In genomic region chr7:105734233-105734632, GRCh38 we compare ENCODE assay signal across 24 cellular contexts.
A peak's percentile ranks its signal among the peaks of the same experiment; 100 is the strongest.
DNase-seq lines count a peak whose midpoint lies in the region; ATAC-seq, FAIRE-seq and TF ChIP-seq lines count a peak whose summit lies in the region.
"Had no signal": no experiment of that assay in that cellular context is flagged by ENCODE, and none has a peak within 500 bp of the region (broad histone marks: within the 10 kb centered on the region; RNA-seq: fewer than 3 reads in every experiment).

No MANE protein-coding gene starts in this region.

- intact Hi-C loops in K562 (cut with micrococcal nuclease): no loop called here
- intact Hi-C loops in colonic mucosa (cut with DNase I): no loop called here

- TF ChIP-seq RAD21 in K562 (CRISPR knock-in tag; conservative IDR thresholded peaks at IDR 0.05 in 1 of 2, IDR thresholded peaks at IDR 0.05 in 1 of 2): no peak

- no peaks in the 10 kb centered on the region for H3K4me1 ChIP-seq in K562 (replicated peaks in 1 of 2; ENCODE audit: control insufficient read depth in 2 of 2, insufficient read depth in 2 of 2, low read length in 2 of 2)
- H3K4me1 ChIP-seq in colonic mucosa: no peaks in the 10 kb centered on the region
- H3K4me1 ChIP-seq: HAP-1, left lung, upper lobe of right lung had no signal

- no peaks in the 10 kb centered on the region for H3K79me2 ChIP-seq in K562 (ENCODE audit: control insufficient read depth, insufficient read depth, low read length)

- no peak overlapping the region for H3K27ac Mint-ChIP-seq in nephron progenitor cell
- H3K27ac Mint-ChIP-seq: activated B cell treated with CpG ODN at 0.5 μM for 24 hours; activated CD8-positive, alpha-beta T cell treated with anti-CD3 and anti-CD28 coated beads for 36 hours had no signal

- no peak overlapping the region for H2AFZ ChIP-seq in K562 (ENCODE audit: low read depth, low read length)

- H3K9me1 ChIP-seq in K562 (ENCODE audit: control insufficient read depth, insufficient read depth, low read length): no peaks in the 10 kb centered on the region

- peaks cover 0 to 8% of the 10 kb centered on the region in 2 experiments; a peak in 3 of 5 replicates for H3K27me3 ChIP-seq in K562 (ENCODE audit: control insufficient read depth in 2 of 2, insufficient read depth in 2 of 2, low read length in 2 of 2)
- H3K27me3 ChIP-seq in colonic mucosa: no peaks in the 10 kb centered on the region
- H3K27me3 ChIP-seq: esophagus squamous epithelium, left lung, upper lobe of right lung had no signal

- H3K4me3 Mint-ChIP-seq in nephron progenitor cell: no peak overlapping the region
- H3K4me3 Mint-ChIP-seq: activated B cell treated with CpG ODN at 0.5 μM for 24 hours; activated CD8-positive, alpha-beta T cell treated with anti-CD3 and anti-CD28 coated beads for 36 hours; CD8-positive, alpha-beta memory T cell; neural crest cell had no signal

- H3K36me3 Mint-ChIP-seq in nephron progenitor cell (ENCODE audit: low read depth): no peaks in the 10 kb centered on the region

- H3K27me3 Mint-ChIP-seq in nephron progenitor cell (ENCODE audit: low read depth, poor library complexity): peaks cover 4% of the 10 kb centered on the region
- H3K27me3 Mint-ChIP-seq: activated B cell treated with CpG ODN at 0.5 μM for 24 hours; activated CD8-positive, alpha-beta T cell treated with anti-CD3 and anti-CD28 coated beads for 36 hours; CD8-positive, alpha-beta memory T cell had no signal

- ATAC-seq in K562: no peak
- ATAC-seq: activated CD8-positive, alpha-beta T cell treated with anti-CD3 and anti-CD28 coated beads for 36 hours; left lung; upper lobe of right lung had no signal

- H3K27ac ChIP-seq in K562 (ENCODE audit: extremely low read depth, low read depth, low read length) (no peak overlapping the region), colonic mucosa (no peak overlapping the region)
- H3K27ac ChIP-seq: left lung, upper lobe of right lung had no signal

- H3K9me3 Mint-ChIP-seq in nephron progenitor cell: peaks cover 4% of the 10 kb centered on the region
- H3K9me3 Mint-ChIP-seq: activated B cell treated with CpG ODN at 0.5 μM for 24 hours; activated CD8-positive, alpha-beta T cell treated with anti-CD3 and anti-CD28 coated beads for 36 hours had no signal

- no peak overlapping the region for H3K4me2 ChIP-seq in K562 (ENCODE audit: insufficient read depth, low read length)
- H3K4me2 ChIP-seq: SK-N-SH had no signal

- no peaks in the 10 kb centered on the region for H4K20me1 ChIP-seq in K562 (replicated peaks; ENCODE audit: control insufficient read depth, insufficient read depth, low read length)

- H3K4me3 ChIP-seq in K562 (no peak overlapping the region), colonic mucosa (no peak overlapping the region)
- H3K4me3 ChIP-seq: esophagus squamous epithelium, HAP-1, left lung, upper lobe of right lung had no signal

- H3K36me3 ChIP-seq in K562 (ENCODE audit: control insufficient read depth, insufficient read depth, low read length) (no peaks in the 10 kb centered on the region), colonic mucosa (no peaks in the 10 kb centered on the region)
- H3K36me3 ChIP-seq: esophagus squamous epithelium, HAP-1, left lung, upper lobe of right lung had no signal

- TF ChIP-seq POLR2A in K562 (conservative IDR thresholded peaks at IDR 0.05): no peak

- DNase-seq in ELF-1 (ENCODE audit: low read depth, low spot score) (peak; percentile 92), NCI-H446 treated with DMSO at 0.1 percent for 48 hours (lab: John Stamatoyannopoulos, UW) (peak; percentile 38), K562 (ENCODE audit: extremely low read depth in 1 of 4, low spot score in 3 of 4) (peak in 1 of 4 experiments; percentile 18), myocyte (ENCODE audit: low read depth) (peak; percentile 59), nephron progenitor cell (no peak), SHP77 (lab: John Stamatoyannopoulos, UW) (no peak), colonic mucosa (no peak)
- DNase-seq in stimulated activated CD4-positive, alpha-beta T cell treated with anti-CD3 and anti-CD28 coated beads, Interleukin-2, amount 100 ng/mL, for 24 hours: no peak
- DNase-seq: activated B cell treated with CpG ODN at 0.5 μM for 24 hours; activated CD8-positive, alpha-beta T cell treated with anti-CD3 and anti-CD28 coated beads for 36 hours; activated naive CD4-positive, alpha-beta T cell; aorta; CD8-positive, alpha-beta memory T cell; esophagus squamous epithelium; Kasumi-1; left lung; NCI-H1092; SK-N-SH; stimulated activated CD8-positive, alpha-beta memory T cell treated with anti-CD3 and anti-CD28 coated beads, Interleukin-4, amount 100 ng/mL, for 48 hours; upper lobe of right lung had no signal

- FAIRE-seq in K562 (lab: Jason Lieb, UNC): no peak
- FAIRE-seq: HTR-8/SVneo, RCC 7860 had no signal

- BruUV-seq in K562 (replicated peaks; lab: Mats Ljungman, UMichigan): no TSS peak

- TF ChIP-seq EP300 in K562 (IDR thresholded peaks at IDR 0.05; ENCODE audit: low read length): no peak

- CTCF ChIA-PET in K562 (lab: Yijun Ruan, JAX; ENCODE audit: low intra/inter-chr PET ratio): no interaction called here

- H3K9me3 ChIP-seq in K562 (replicated peaks; ENCODE audit: control insufficient read depth, insufficient read depth, low read depth, low read length) (no peaks in the 10 kb centered on the region), colonic mucosa (no peaks in the 10 kb centered on the region)
- H3K9me3 ChIP-seq: esophagus squamous epithelium, HAP-1, left lung, SK-N-SH, upper lobe of right lung had no signal

- WGBS in K562 (ENCODE audit: insufficient coverage, low coverage, missing lambda C conversion rate): 1% methylated on average over 6 of the region's 6 CpGs

- POLR2A ChIA-PET in K562 (lab: Yijun Ruan, JAX): interaction anchor here (0.7 to 0.8 kb wide), 2 partner anchors 17 to 56 kb away, joined by 3 to 5 read pairs; no protein-coding TSS in a partner anchor

- H3K9ac ChIP-seq in K562 (ENCODE audit: insufficient read depth in 1 of 2, low read depth in 2 of 2, low read length in 2 of 2): no peak overlapping the region
- H3K9ac ChIP-seq in colonic mucosa (ENCODE audit: low read depth in 2 of 2, low read length in 2 of 2): no peak overlapping the region
- H3K9ac ChIP-seq: SK-N-SH had no signal

- in situ Hi-C loops in K562 (cut with MboI): no loop called here

- no peaks in the 10 kb centered on the region for H3K4me1 Mint-ChIP-seq in nephron progenitor cell
- H3K4me1 Mint-ChIP-seq: activated B cell treated with CpG ODN at 0.5 μM for 24 hours, neural crest cell had no signal

- TF ChIP-seq CTCF in K562 (IDR thresholded peaks at IDR 0.05 in 2 of 3, conservative IDR thresholded peaks at IDR 0.05 in 1 of 3; ENCODE audit: insufficient read depth in 2 of 3, low read depth in 1 of 3, low read length in 3 of 3): no peak
- no peak for TF ChIP-seq CTCF in nephron progenitor cell (IDR thresholded peaks at IDR 0.05)
- no peak for TF ChIP-seq CTCF in colonic mucosa (IDR thresholded peaks at IDR 0.05)

TF ChIP-seq in K562, 482 proteins besides CTCF, POLR2A, EP300 and RAD21 (continues in another document):
- TF ChIP-seq POLR2AphosphoS5 (IDR thresholded peaks at IDR 0.05; ENCODE audit: control insufficient read depth, insufficient read depth, low read depth, low read length): 0 out of 2 replicates have a peak, but pooled peaks have one; percentile 23
- 0 out of 4 replicates have a peak, but pooled peaks of 1 of the 2 experiments have one; percentile 41 for TF ChIP-seq TEAD1 (CRISPR knock-in tag; IDR thresholded peaks at IDR 0.05)
- TF ChIP-seq SLC30A9 (CRISPR knock-in tag; IDR thresholded peaks at IDR 0.05): no peak
- peak; percentile 80 for TF ChIP-seq TCF3 (CRISPR knock-in tag; IDR thresholded peaks at IDR 0.05)
- TF ChIP-seq ZBTB11 (CRISPR knock-in tag; IDR thresholded peaks at IDR 0.05): peak in 1 of 3 experiments; percentile 48; a peak in 1 of 6 replicates
- TF ChIP-seq SMAD4 (CRISPR knock-in tag; conservative IDR thresholded peaks at IDR 0.05): peak; percentile 49; the same call in 1 of the 2 replicates
- no peak for TF ChIP-seq CBX3 (IDR thresholded peaks at IDR 0.05; ENCODE audit: borderline replicate concordance in 1 of 2, low read length in 2 of 2)
- peak; percentile 84 for TF ChIP-seq TEAD4 (IDR thresholded peaks at IDR 0.05; ENCODE audit: low read length)
- TF ChIP-seq TEAD4 (CRISPR knock-in tag; IDR thresholded peaks at IDR 0.05; ENCODE audit: borderline replicate concordance): no peak
- 0 out of 2 replicates have a peak, but pooled peaks have one; percentile 18 for TF ChIP-seq STAT5A (IDR thresholded peaks at IDR 0.05; ENCODE audit: borderline replicate concordance, low read length)
- peak; percentile 77 for TF ChIP-seq TAL1 (IDR thresholded peaks at IDR 0.05)
- no peak for TF ChIP-seq ADNP (tag; IDR thresholded peaks at IDR 0.05)
- no peak for TF ChIP-seq SIN3A (IDR thresholded peaks at IDR 0.05; ENCODE audit: borderline replicate concordance in 2 of 2, control insufficient read depth in 1 of 2, low read depth in 2 of 2, low read length in 2 of 2)
- peak; percentile 52; the same call in 1 of the 2 replicates for TF ChIP-seq PML (IDR thresholded peaks at IDR 0.05; ENCODE audit: low read length)
- no peak for TF ChIP-seq CGGBP1 (CRISPR knock-in tag; IDR thresholded peaks at IDR 0.05)

Comparison
In these comparisons a context has a peak if more than half of its experiments do, and no peak if none do; other contexts are left out.
1. DNase-seq: peak in ELF-1 (single experiment), NCI-H446 treated with DMSO at 0.1 percent for 48 hours (single experiment) and myocyte (single experiment); none in nephron progenitor cell (single experiment), stimulated activated CD4-positive, alpha-beta T cell treated with anti-CD3 and anti-CD28 coated beads, Interleukin-2, amount 100 ng/mL, for 24 hours (0 of 2), SHP77 (0 of 2) and colonic mucosa (single experiment).